ENCODE assay signal across 18 cellular contexts in the genomic region with DNA sequence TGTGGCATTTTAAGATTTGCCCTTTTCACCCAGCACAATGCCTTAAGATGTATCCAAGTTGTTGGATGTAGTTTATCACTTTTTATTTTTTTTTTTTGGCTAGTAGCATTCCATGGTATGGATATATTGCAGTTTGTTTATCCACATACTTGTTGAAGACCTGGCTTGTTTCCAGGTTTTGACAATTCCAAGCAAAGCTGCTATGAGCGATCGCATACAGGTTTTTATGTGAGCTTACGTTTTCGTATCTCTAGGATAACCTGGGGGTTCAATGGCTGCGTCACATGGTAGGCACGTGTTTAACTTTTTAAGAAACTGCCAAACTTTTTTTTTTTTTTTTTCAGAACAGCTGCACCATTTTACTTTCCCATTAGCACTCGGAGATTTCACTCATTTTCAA.
"Had no signal": no experiment of that assay in that cellular context is flagged by ENCODE, and none has a peak within 500 bp of the region (broad histone marks: within the 10 kb centered on the region; RNA-seq: fewer than 3 reads in every experiment).

No MANE protein-coding gene starts in this region.

- H3K4me1 ChIP-seq: left lung, prostate gland, upper lobe of right lung had no signal

- ATAC-seq: activated CD8-positive, alpha-beta T cell treated with anti-CD3 and anti-CD28 coated beads, Interleukin-2, amount 10 ng/mL, durations not matched to agents 7 days and 5 days; left lung; upper lobe of right lung had no signal

- H3K9me3 ChIP-seq: esophagus squamous epithelium, left lung, neutrophil, ovary, prostate gland, right atrium auricular region, upper lobe of right lung had no signal

- H3K27ac ChIP-seq: neutrophil, ovary, prostate gland, VCaP had no signal

- H3K27me3 ChIP-seq: esophagus squamous epithelium, left lung, ovary, right atrium auricular region, upper lobe of right lung had no signal

- H3K36me3 ChIP-seq: esophagus squamous epithelium, left lung, neutrophil, ovary, prostate gland, right atrium auricular region, upper lobe of right lung had no signal

- H3K4me3 ChIP-seq: esophagus squamous epithelium, left lung, ovary, prostate gland, right atrium auricular region, upper lobe of right lung had no signal

- DNase-seq: activated CD4-positive, alpha-beta T cell treated with anti-CD3 and anti-CD28 coated beads, Interleukin-2, amount 10 ng/mL, durations not matched to agents 7 days and 5 days; activated CD4-positive, CD25-positive, alpha-beta regulatory T cell treated with anti-CD3 and anti-CD28 coated beads, Interleukin-2, amount 50 U/mL, for 72 hours; activated CD8-positive, alpha-beta T cell treated with anti-CD3 and anti-CD28 coated beads, Interleukin-2, amount 10 ng/mL, durations not matched to agents 7 days and 5 days; activated gamma-delta T cell treated with Interleukin-2 at 50 U/mL for 16 hours; aorta; effector memory CD4-positive, alpha-beta T cell; esophagus squamous epithelium; immature natural killer cell; kidney glomerular epithelial cell; left lung; ovary; stimulated activated CD4-positive, alpha-beta T cell treated with anti-CD3 and anti-CD28 coated beads, Interleukin-4, amount 100 ng/mL, for 24 hours; stimulated activated naive CD4-positive, alpha-beta T cell treated with Interleukin-2 at 50 U/mL for 16 hours; upper lobe of right lung had no signal
